In the genomic region with DNA sequence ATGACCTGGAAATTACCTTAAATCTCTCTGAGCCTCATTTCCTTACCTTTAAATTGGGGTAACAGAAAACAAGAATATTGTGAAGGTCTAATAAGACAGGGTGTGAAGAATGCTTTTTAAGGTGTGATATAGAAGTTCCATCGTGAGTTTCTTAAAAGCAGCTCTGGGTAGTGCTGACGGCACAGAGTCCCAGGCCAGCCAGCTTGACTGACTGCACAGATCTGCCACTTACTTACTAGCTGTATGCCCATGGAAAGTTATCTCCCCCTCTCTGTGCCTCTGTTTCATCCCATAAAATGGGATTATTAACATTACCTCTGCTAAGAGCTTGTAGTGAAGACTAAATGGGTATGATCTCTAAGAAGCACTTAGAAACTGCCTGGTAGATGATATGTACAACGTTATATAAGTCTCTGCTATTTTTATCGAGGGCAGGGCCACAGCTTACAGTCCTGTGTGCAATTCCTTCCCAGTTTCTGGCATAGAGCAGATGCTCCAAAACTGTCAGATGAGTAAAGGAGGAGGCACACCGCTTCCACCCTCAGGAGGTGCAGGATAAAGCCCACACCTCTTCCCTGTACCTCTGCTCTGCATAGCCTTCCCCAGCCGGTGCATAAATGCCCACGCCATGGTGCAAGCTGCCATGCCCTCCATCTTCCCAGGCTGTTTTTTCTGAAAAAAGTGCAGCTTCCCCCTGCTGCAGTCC, we compare ENCODE assay signal across 21 cellular contexts.
DNase-seq lines count a peak whose midpoint lies in the region; ATAC-seq and TF ChIP-seq lines count a peak whose summit lies in the region.
"Had no signal": no experiment of that assay in that cellular context is flagged by ENCODE, and none has a peak within 500 bp of the region (broad histone marks: within the 10 kb centered on the region; RNA-seq: fewer than 3 reads in every experiment).

No MANE protein-coding gene starts in this region.

- no peaks in the 10 kb centered on the region for H3K36me3 Mint-ChIP-seq in stimulated activated effector memory CD8-positive, alpha-beta T cell treated with anti-CD3 and anti-CD28 coated beads, Interleukin-12 subunit alpha, Interleukin-12 subunit beta, amount 100 ng/mL, for 72 hours
- H3K36me3 Mint-ChIP-seq: immature natural killer cell had no signal

- H3K27ac ChIP-seq in esophagus muscularis mucosa (replicated peaks in 1 of 4) = peak overlapping the region; percentile 70 to 76 (median 74)
- H3K27ac ChIP-seq: HL-60, neutrophil, SK-N-MC had no signal

- peak; percentile 14 for ATAC-seq in left lobe of liver
- ATAC-seq in stimulated activated effector memory CD8-positive, alpha-beta T cell treated with anti-CD3 and anti-CD28 coated beads, Interleukin-12 subunit alpha, Interleukin-12 subunit beta, amount 100 ng/mL, for 72 hours = no peak
- no peak for ATAC-seq in HG02759 (IDR thresholded peaks at IDR 0.05; ENCODE audit: unreplicated experiment)
- ATAC-seq: activated T-helper 17 cell treated with anti-CD3 and anti-CD28 coated beads, Interleukin-2, amount 50 U/mL, for 72 hours; stimulated activated naive CD8-positive, alpha-beta T cell treated with anti-CD3 and anti-CD28 coated beads, Interleukin-15, Interleukin-2, amounts not matched to agents 100 U/mL and 50 U/mL, for 24 hours had no signal

- peaks cover 62 to 99% (median 94%) of the 10 kb centered on the region in 4 donors for H3K4me1 ChIP-seq in esophagus muscularis mucosa

- peak; percentile 53 for DNase-seq in NCI-H82 treated with DMSO at 0.1 percent for 48 hours (lab: John Stamatoyannopoulos, UW; ENCODE audit: unreplicated experiment)
- peak; percentile 29 for DNase-seq in esophagus muscularis mucosa (ENCODE audit: extremely low spot score)
- no peak for DNase-seq in left lobe of liver (ENCODE audit: low spot score)
- no peak for DNase-seq in stimulated activated effector memory CD8-positive, alpha-beta T cell treated with anti-CD3 and anti-CD28 coated beads, Interleukin-12 subunit alpha, Interleukin-12 subunit beta, amount 100 ng/mL, for 72 hours (ENCODE audit: low spot score in 2 of 2)
- DNase-seq in COR-L47 (lab: John Stamatoyannopoulos, UW) = no peak
- no peak for DNase-seq in NCI-H1930 (lab: John Stamatoyannopoulos, UW)
- no peak for DNase-seq in NCI-H146 treated with DMSO at 0.1 percent for 48 hours (lab: John Stamatoyannopoulos, UW; ENCODE audit: unreplicated experiment)
- DNase-seq: immature natural killer cell; NCI-H1092 treated with DMSO at 0.1 percent for 48 hours; NCI-H2081; stimulated activated CD4-positive, alpha-beta T cell treated with anti-CD3 and anti-CD28 coated beads, Interleukin-4, amount 100 ng/mL, for 24 hours; stimulated activated naive CD8-positive, alpha-beta T cell treated with anti-CD3 and anti-CD28 coated beads, Interleukin-15, Interleukin-2, amounts not matched to agents 100 U/mL and 50 U/mL, for 24 hours had no signal

- H3K9me3 Mint-ChIP-seq in stimulated activated effector memory CD8-positive, alpha-beta T cell treated with anti-CD3 and anti-CD28 coated beads, Interleukin-12 subunit alpha, Interleukin-12 subunit beta, amount 100 ng/mL, for 72 hours = no peaks in the 10 kb centered on the region
- H3K9me3 Mint-ChIP-seq: activated T-helper 17 cell treated with anti-CD3 and anti-CD28 coated beads, Interleukin-2, amount 50 U/mL, for 72 hours; dendritic cell treated with granulocyte-macrophage colony-stimulating factor and Interleukin-4, amounts not matched to agents 40 ng/mL and 50 ng/mL, for 4 days; immature natural killer cell; type B pancreatic cell had no signal

- TF ChIP-seq POLR2A in esophagus muscularis mucosa (IDR thresholded peaks at IDR 0.05; ENCODE audit: low read depth) = no peak

- intact Hi-C loops in esophagus muscularis mucosa (cut with DNase I) = no loop called here

- peak overlapping the region; percentile 36 for H3K27ac Mint-ChIP-seq in stimulated activated effector memory CD8-positive, alpha-beta T cell treated with anti-CD3 and anti-CD28 coated beads, Interleukin-12 subunit alpha, Interleukin-12 subunit beta, amount 100 ng/mL, for 72 hours
- H3K27ac Mint-ChIP-seq: activated naive CD8-positive, alpha-beta T cell; activated T-helper 17 cell treated with anti-CD3 and anti-CD28 coated beads, Interleukin-2, amount 50 U/mL, for 72 hours; dendritic cell treated with granulocyte-macrophage colony-stimulating factor and Interleukin-4, amounts not matched to agents 40 ng/mL and 50 ng/mL, for 4 days; type B pancreatic cell had no signal

- no peak overlapping the region for H3K4me3 ChIP-seq in esophagus muscularis mucosa
- H3K4me3 ChIP-seq: lung, SK-N-MC had no signal

- TF ChIP-seq EP300 in esophagus muscularis mucosa (IDR thresholded peaks at IDR 0.05) = no peak

- no peaks in the 10 kb centered on the region for H3K36me3 ChIP-seq in esophagus muscularis mucosa
- H3K36me3 ChIP-seq: neutrophil had no signal

- TF ChIP-seq CTCF in esophagus muscularis mucosa (IDR thresholded peaks at IDR 0.05) = no peak

- peaks cover 44% of the 10 kb centered on the region for H3K4me1 Mint-ChIP-seq in stimulated activated effector memory CD8-positive, alpha-beta T cell treated with anti-CD3 and anti-CD28 coated beads, Interleukin-12 subunit alpha, Interleukin-12 subunit beta, amount 100 ng/mL, for 72 hours

- WGBS in esophagus muscularis mucosa = 45% methylated on average over 7 of the region's 7 CpGs

- no peak overlapping the region for H3K4me3 Mint-ChIP-seq in stimulated activated effector memory CD8-positive, alpha-beta T cell treated with anti-CD3 and anti-CD28 coated beads, Interleukin-12 subunit alpha, Interleukin-12 subunit beta, amount 100 ng/mL, for 72 hours
- H3K4me3 Mint-ChIP-seq: activated naive CD8-positive, alpha-beta T cell; activated T-helper 17 cell treated with anti-CD3 and anti-CD28 coated beads, Interleukin-2, amount 50 U/mL, for 72 hours; dendritic cell treated with granulocyte-macrophage colony-stimulating factor and Interleukin-4, amounts not matched to agents 40 ng/mL and 50 ng/mL, for 4 days; immature natural killer cell; type B pancreatic cell had no signal

- no peaks in the 10 kb centered on the region for H3K27me3 ChIP-seq in esophagus muscularis mucosa
- H3K27me3 ChIP-seq: neutrophil had no signal

- H3K9me3 ChIP-seq in esophagus muscularis mucosa = no peaks in the 10 kb centered on the region
- H3K9me3 ChIP-seq: neutrophil had no signal

Comparison
In these comparisons a context has a peak if more than half of its experiments do, and no peak if none do; other contexts are left out.
1. DNase-seq: peak in NCI-H82 treated with DMSO at 0.1 percent for 48 hours (single experiment) and esophagus muscularis mucosa (single experiment); none in left lobe of liver (single experiment), stimulated activated effector memory CD8-positive, alpha-beta T cell treated with anti-CD3 and anti-CD28 coated beads, Interleukin-12 subunit alpha, Interleukin-12 subunit beta, amount 100 ng/mL, for 72 hours (0 of 2), COR-L47 (single experiment), NCI-H1930 (0 of 2) and NCI-H146 treated with DMSO at 0.1 percent for 48 hours (single experiment).